ENCODE assay signal across 8 cellular contexts in the genomic region with DNA sequence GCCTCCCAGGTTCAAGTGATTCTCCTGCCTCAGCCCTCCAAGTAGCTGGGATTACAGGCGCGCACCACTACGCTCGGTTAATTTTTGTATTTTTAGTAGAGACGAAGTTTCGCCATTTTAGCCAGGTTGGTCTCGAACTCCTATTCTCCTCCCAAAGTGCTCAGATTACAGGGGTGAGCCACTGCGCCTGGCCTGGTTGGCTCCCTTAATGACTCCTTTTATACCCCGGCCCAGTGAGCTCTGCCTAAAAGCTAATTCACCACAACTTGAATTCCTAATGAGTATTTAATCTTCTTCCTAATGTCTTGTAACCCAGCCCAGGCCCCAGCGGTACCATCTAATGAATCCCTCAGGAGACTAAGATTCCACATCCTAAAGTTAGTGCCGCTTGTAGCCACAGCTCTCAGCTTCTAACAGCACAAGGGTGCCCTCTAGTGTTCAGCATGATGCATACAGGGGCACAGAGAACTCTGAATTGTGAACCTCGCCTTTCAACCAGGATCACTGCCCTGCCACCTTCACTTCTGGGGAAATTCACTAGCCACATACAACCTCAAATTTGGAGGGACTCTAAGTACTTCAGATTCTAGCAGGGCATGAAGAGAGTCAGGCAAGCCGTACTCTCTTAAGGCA.
DNase-seq lines count a peak whose midpoint lies in the region; ATAC-seq and TF ChIP-seq lines count a peak whose summit lies in the region.

No MANE protein-coding gene starts in this region.

- no peaks in the 10 kb centered on the region for H3K4me1 ChIP-seq in SJSA1 (replicated peaks)
- no peaks in the 10 kb centered on the region for H3K4me1 ChIP-seq in heart right ventricle

- no peaks in the 10 kb centered on the region for H3K27me3 ChIP-seq in SJSA1 (replicated peaks)
- H3K27me3 ChIP-seq in heart right ventricle, result peaks cover 0 to 95% (median 0%) of the 10 kb centered on the region in 7 donors

- no peaks in the 10 kb centered on the region for H3K27me3 Mint-ChIP-seq in activated naive CD8-positive, alpha-beta T cell treated with anti-CD3 and anti-CD28 coated beads for 36 hours

- intact Hi-C loops in heart right ventricle (cut with DNase I), result loop anchor here in 9 of 10 donors (5.0 to 10.0 kb wide), 3 partner anchors 639 to 659 kb away; no protein-coding TSS in a partner anchor

- H3K9me3 Mint-ChIP-seq in activated naive CD8-positive, alpha-beta T cell treated with anti-CD3 and anti-CD28 coated beads for 36 hours, result no peaks in the 10 kb centered on the region

- in situ Hi-C loops in G401 (cut with HindIII; ENCODE audit: low sequenced_read_pairs), result no loop called here
- in situ Hi-C loops in KBM-7 (cut with MboI; ENCODE audit: low pct_unique_long_range_greater_than_20kb, low sequenced_read_pairs), result loop anchor here (25.0 kb wide), 1 partner anchor 646 kb away; no protein-coding TSS in a partner anchor

- H3K4me3 ChIP-seq in SJSA1 (no peak overlapping the region), heart right ventricle (no peak overlapping the region), retinal pigment epithelial cell (ENCODE audit: low read length) (no peak overlapping the region)

- DNase-seq in G401 (ENCODE audit: low spot score) (peak; percentile 29), KBM-7 (peak; percentile 43), SJSA1 (ENCODE audit: low read depth in 1 of 2, low spot score in 2 of 2) (peak; percentile 6 to 46), heart right ventricle (peak in 1 of 2 donors; percentile 29), retinal pigment epithelial cell (ENCODE audit: low read depth) (no peak), GF-D8 (lab: John Stamatoyannopoulos, UW) (no peak)
- peak; percentile 22 for DNase-seq in activated naive CD8-positive, alpha-beta T cell treated with anti-CD3 and anti-CD28 coated beads for 36 hours

- H3K27ac Mint-ChIP-seq in activated naive CD8-positive, alpha-beta T cell treated with anti-CD3 and anti-CD28 coated beads for 36 hours, result no peak overlapping the region

- H3K36me3 ChIP-seq in SJSA1, result no peaks in the 10 kb centered on the region
- H3K36me3 ChIP-seq in heart right ventricle, result no peaks in the 10 kb centered on the region

- H3K27ac ChIP-seq in SJSA1, result no peak overlapping the region
- H3K27ac ChIP-seq in heart right ventricle, result no peak overlapping the region

- peak; percentile 85 for ATAC-seq in GM21515 (IDR thresholded peaks at IDR 0.05; ENCODE audit: unreplicated experiment)
- peak in 3 of 8 donors; percentile 56 to 71 (median 66) for ATAC-seq in heart right ventricle

- TF ChIP-seq CTCF in heart right ventricle (IDR thresholded peaks at IDR 0.05) (peak; percentile 36 to 86 (median 68)), retinal pigment epithelial cell (conservative IDR thresholded peaks at IDR 0.05; ENCODE audit: low read depth, low read length) (peak; percentile 85)

- WGBS in heart right ventricle, 2 donors, result 57% methylated on average over 13 of the region's 13 CpGs

- no peaks in the 10 kb centered on the region for H3K4me1 Mint-ChIP-seq in activated naive CD8-positive, alpha-beta T cell treated with anti-CD3 and anti-CD28 coated beads for 36 hours

- no peaks in the 10 kb centered on the region for H3K36me3 Mint-ChIP-seq in activated naive CD8-positive, alpha-beta T cell treated with anti-CD3 and anti-CD28 coated beads for 36 hours

- H3K4me3 Mint-ChIP-seq in activated naive CD8-positive, alpha-beta T cell treated with anti-CD3 and anti-CD28 coated beads for 36 hours, result no peak overlapping the region

- no peaks in the 10 kb centered on the region for H3K9me3 ChIP-seq in SJSA1 (replicated peaks)
- H3K9me3 ChIP-seq in heart right ventricle, result no peaks in the 10 kb centered on the region

Comparison
In these comparisons a context has a peak if more than half of its experiments do, and no peak if none do; other contexts are left out.
1. DNase-seq: peak in G401 (single experiment), KBM-7 (single experiment), SJSA1 (2 of 2) and activated naive CD8-positive, alpha-beta T cell treated with anti-CD3 and anti-CD28 coated beads for 36 hours (single experiment); none in retinal pigment epithelial cell (single experiment) and GF-D8 (single experiment).